Comparison of ENCODE assay signal across 8 cellular contexts in the genomic region with DNA sequence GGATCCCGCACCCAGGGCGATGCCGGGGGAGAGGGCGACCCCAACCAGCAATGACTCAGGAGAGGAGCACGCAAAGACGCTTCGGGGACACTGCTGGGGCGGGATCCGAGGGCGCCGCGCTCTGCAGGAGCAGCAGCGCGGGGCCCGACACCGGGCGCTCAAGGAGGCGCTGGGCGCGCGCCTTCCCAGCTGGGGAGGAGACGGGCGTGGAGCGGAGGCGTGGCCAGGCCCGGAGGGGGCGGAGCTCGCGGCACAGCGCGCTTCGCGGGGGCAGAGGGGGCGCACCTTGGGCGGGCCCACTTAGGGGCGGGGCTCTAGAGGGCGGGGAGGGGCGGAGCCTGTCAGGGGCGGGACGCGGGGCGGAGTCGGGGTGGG. TPM values are rescaled to one million over a fixed set of nuclear protein-coding genes. Genes with fewer than 3 reads are reported as not detected.
DNase-seq lines count a peak whose midpoint lies in the region; ATAC-seq and TF ChIP-seq lines count a peak whose summit lies in the region.

No MANE protein-coding gene starts in this region.

- ATAC-seq in GM18520 (IDR thresholded peaks at IDR 0.05; ENCODE audit: unreplicated experiment) (peak; percentile 47), HG03097 (IDR thresholded peaks at IDR 0.05; ENCODE audit: low FRiP score, unreplicated experiment) (peak; percentile 62)

- peak; percentile 60 for DNase-seq in A172 (ENCODE audit: low spot score)
- peak; percentile 93 for DNase-seq in NCI-H2227 (lab: John Stamatoyannopoulos, UW; ENCODE audit: unreplicated experiment)
- DNase-seq in activated CD4-positive, alpha-beta T cell treated with anti-CD3 and anti-CD28 coated beads for 24 hours (ENCODE audit: low read depth in 2 of 2) = peak; percentile 89 to 92
- peak; percentile 39 to 42 for DNase-seq in cerebellar nuclear complex (lab: John Stamatoyannopoulos, UW)
- DNase-seq in kidney epithelial cell (ENCODE audit: low read depth) = no peak
- DNase-seq in stimulated activated CD4-positive, alpha-beta T cell treated with anti-CD3 and anti-CD28 coated beads, Interleukin-12 subunit alpha, Interleukin-12 subunit beta, amount 100 ng/mL, for 4 hours = peak; percentile 93

- peak overlapping the region; percentile 55 for H3K4me3 ChIP-seq in kidney epithelial cell (ENCODE audit: low read depth, low read length)

- no peak for TF ChIP-seq CTCF in kidney epithelial cell (IDR thresholded peaks at IDR 0.05; ENCODE audit: insufficient read depth, low read length, poor library complexity, severe bottlenecking)

- H3K36me3 ChIP-seq in kidney epithelial cell (ENCODE audit: control insufficient read depth, insufficient read depth, low read length) = no peaks in the 10 kb centered on the region

- H3K27me3 ChIP-seq in kidney epithelial cell (ENCODE audit: control insufficient read depth, insufficient read depth, low read length) = no peaks in the 10 kb centered on the region

RNA-seq across cellular contexts. Expression of a gene that starts 0.4 kb away (rescaled TPM):
- total RNA-seq in A172 (2014; rRNA removed; shearing (Covaris generic)) = 118 and 140 TPM in 2 replicates
- total RNA-seq in kidney epithelial cell = 60.9 and 61.7 TPM in 2 replicates

RNA-seq across cellular contexts. Expression of a gene that starts 15.9 kb away (rescaled TPM):
- 53.1 and 68.3 TPM in 2 replicates for total RNA-seq in A172 (2014; rRNA removed; shearing (Covaris generic))
- 39.5 and 40.6 TPM in 2 replicates for total RNA-seq in kidney epithelial cell

RNA-seq across cellular contexts. Expression of a gene that starts 56.0 kb away (rescaled TPM):
- total RNA-seq in A172 (2014; rRNA removed; shearing (Covaris generic)) = 637 and 713 TPM in 2 replicates
- total RNA-seq in kidney epithelial cell = 538 and 561 TPM in 2 replicates
